ENCODE assay signal across 18 cellular contexts in genomic region chr11:83454674-83455073, GRCh38.
A peak's percentile ranks its signal among the peaks of the same experiment; 100 is the strongest.
DNase-seq lines count a peak whose midpoint lies in the region; ATAC-seq, FAIRE-seq and TF ChIP-seq lines count a peak whose summit lies in the region.
"Had no signal": no experiment of that assay in that cellular context is flagged by ENCODE, and none has a peak within 500 bp of the region (broad histone marks: within the 10 kb centered on the region; RNA-seq: fewer than 3 reads in every experiment).

No MANE protein-coding gene starts in this region.

- ATAC-seq in GM21786 (IDR thresholded peaks at IDR 0.05; ENCODE audit: unreplicated experiment) (no peak), GM21360 (IDR thresholded peaks at IDR 0.05; ENCODE audit: unreplicated experiment) (no peak)
- ATAC-seq: A549; CD8-positive, alpha-beta T cell had no signal

- no peak overlapping the region for H3K27ac Mint-ChIP-seq in activated CD4-positive, alpha-beta memory T cell treated with anti-CD3 and anti-CD28 coated beads for 36 hours
- H3K27ac Mint-ChIP-seq: B cell; CD4-positive, alpha-beta T cell; CD8-positive, alpha-beta T cell had no signal

- DNase-seq in GM12891 (ENCODE audit: insufficient read length, low spot score) (no peak), MV-4-11 (lab: John Stamatoyannopoulos, UW) (peak; percentile 23)
- DNase-seq in activated CD4-positive, alpha-beta memory T cell treated with anti-CD3 and anti-CD28 coated beads for 36 hours, result no peak
- DNase-seq: AML-193; Caco-2; Calu3; CD4-positive, alpha-beta T cell; CD8-positive, alpha-beta T cell; DMS79 treated with DMSO at 0.1 percent for 48 hours; GF-D8 had no signal

- no peaks in the 10 kb centered on the region for H3K9me3 Mint-ChIP-seq in activated CD4-positive, alpha-beta memory T cell treated with anti-CD3 and anti-CD28 coated beads for 36 hours
- H3K9me3 Mint-ChIP-seq: CD4-positive, alpha-beta T cell; CD8-positive, alpha-beta T cell had no signal

- no peak for TF ChIP-seq POLR2A in GM12891 (IDR thresholded peaks at IDR 0.05; ENCODE audit: low read depth, low read length)

- no peaks in the 10 kb centered on the region for H3K4me1 Mint-ChIP-seq in activated CD4-positive, alpha-beta memory T cell treated with anti-CD3 and anti-CD28 coated beads for 36 hours (ENCODE audit: low read depth)
- H3K4me1 Mint-ChIP-seq: B cell had no signal

- H3K36me3 Mint-ChIP-seq in activated CD4-positive, alpha-beta memory T cell treated with anti-CD3 and anti-CD28 coated beads for 36 hours, result no peaks in the 10 kb centered on the region
- H3K36me3 Mint-ChIP-seq: CD8-positive, alpha-beta T cell had no signal

- POLR2A ChIA-PET in activated CD4-positive, alpha-beta memory T cell treated with anti-CD3 and anti-CD28 coated beads for 36 hours (lab: Charles Lee), result no interaction called here

- no peak for FAIRE-seq in GM12891 (lab: Jason Lieb, UNC)
- FAIRE-seq in endometrium (lab: Jason Lieb, UNC), result peak; percentile 74
- FAIRE-seq: A549, D721Med, G401.6, GM18507 had no signal

- no peaks in the 10 kb centered on the region for H3K27me3 Mint-ChIP-seq in activated CD4-positive, alpha-beta memory T cell treated with anti-CD3 and anti-CD28 coated beads for 36 hours

- no peak overlapping the region for H3K4me3 Mint-ChIP-seq in activated CD4-positive, alpha-beta memory T cell treated with anti-CD3 and anti-CD28 coated beads for 36 hours
- H3K4me3 Mint-ChIP-seq: B cell; CD4-positive, alpha-beta T cell; CD8-positive, alpha-beta T cell had no signal

- CTCF ChIA-PET in activated CD4-positive, alpha-beta memory T cell treated with anti-CD3 and anti-CD28 coated beads for 36 hours (lab: Charles Lee), result no interaction called here

- intact Hi-C loops in activated CD4-positive, alpha-beta memory T cell treated with anti-CD3 and anti-CD28 coated beads for 36 hours (cut with micrococcal nuclease), result no loop called here

TF ChIP-seq in GM12891, 5 proteins besides CTCF, POLR2A, EP300 and RAD21:
- TF ChIP-seq SPI1 (IDR thresholded peaks at IDR 0.05; ENCODE audit: low read depth, low read length) (peak; percentile 73), POLR2AphosphoS5 (IDR thresholded peaks at IDR 0.05; ENCODE audit: low read depth, low read length) (no peak)
TF ChIP-seq in GM12891: peak in this region for 1.
